In the genomic region with DNA sequence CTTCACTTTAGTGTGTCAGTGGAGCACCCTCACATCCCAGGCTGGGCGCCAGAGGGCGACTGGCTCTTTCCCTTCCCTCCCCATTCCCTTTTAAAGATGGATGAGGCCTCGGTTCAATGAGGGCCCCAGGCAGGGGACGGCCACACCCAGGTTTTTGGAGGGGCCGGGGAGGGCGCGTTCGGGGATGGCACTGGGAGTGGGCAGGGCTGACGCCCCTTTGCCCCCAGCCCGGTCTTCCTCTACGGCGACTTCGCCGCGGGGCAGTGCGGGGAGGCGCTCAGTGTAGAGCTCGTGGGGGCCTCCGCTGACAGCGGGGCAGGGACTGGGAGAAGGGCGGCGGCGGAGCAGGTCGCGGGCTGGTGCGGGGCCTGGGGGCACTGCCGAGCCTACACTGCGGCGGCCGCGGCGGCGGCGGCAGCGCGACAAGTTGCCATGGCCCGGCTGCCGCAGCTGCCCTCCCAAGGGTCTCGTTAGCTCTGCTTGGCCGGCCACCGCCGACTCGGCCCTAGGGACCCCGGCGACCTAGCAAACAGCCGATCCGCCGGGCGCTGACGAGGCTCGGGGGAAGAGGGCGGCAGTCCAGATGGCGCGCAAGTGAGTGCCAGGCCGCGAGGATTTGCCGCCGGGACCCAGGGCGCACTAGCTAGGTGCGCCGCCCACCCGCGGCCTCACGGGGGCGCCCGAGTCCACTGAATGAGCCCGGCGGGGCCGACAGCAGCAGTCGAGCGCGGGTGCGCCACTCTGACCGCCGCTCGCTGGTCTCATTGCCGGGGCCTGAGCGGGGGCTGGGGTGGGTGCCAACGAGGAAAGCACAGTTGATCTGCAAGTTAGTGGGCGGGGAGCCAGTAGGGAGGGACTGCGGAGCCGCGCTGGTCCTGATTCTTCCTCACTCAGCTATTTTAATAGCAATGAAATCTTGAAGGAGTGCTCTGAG, we compare ENCODE assay signal across 1 cellular context.
A peak's percentile ranks its signal among the peaks of the same experiment; 100 is the strongest.
TF ChIP-seq lines count a peak whose summit lies in the region.

No MANE protein-coding gene starts in this region.

TF ChIP-seq in IMR-90, 13 proteins besides CTCF, POLR2A, EP300 and RAD21:
- TF ChIP-seq MAFK (IDR thresholded peaks at IDR 0.05; ENCODE audit: low read depth, low read length) (no peak), SMC3 (IDR thresholded peaks at IDR 0.05; ENCODE audit: low read depth, low read length) (peak; percentile 61), MAZ (IDR thresholded peaks at IDR 0.05; ENCODE audit: borderline replicate concordance, low read depth, low read length) (peak; percentile 58; the same call in 1 of the 2 replicates), USF2 (IDR thresholded peaks at IDR 0.05; ENCODE audit: low read depth, low read length) (no peak), CHD1 (IDR thresholded peaks at IDR 0.05; ENCODE audit: low read depth, low read length) (0 out of 2 replicates have a peak, but pooled peaks have one; percentile 32)
